ENCODE assay signal across 25 cellular contexts in the genomic region with DNA sequence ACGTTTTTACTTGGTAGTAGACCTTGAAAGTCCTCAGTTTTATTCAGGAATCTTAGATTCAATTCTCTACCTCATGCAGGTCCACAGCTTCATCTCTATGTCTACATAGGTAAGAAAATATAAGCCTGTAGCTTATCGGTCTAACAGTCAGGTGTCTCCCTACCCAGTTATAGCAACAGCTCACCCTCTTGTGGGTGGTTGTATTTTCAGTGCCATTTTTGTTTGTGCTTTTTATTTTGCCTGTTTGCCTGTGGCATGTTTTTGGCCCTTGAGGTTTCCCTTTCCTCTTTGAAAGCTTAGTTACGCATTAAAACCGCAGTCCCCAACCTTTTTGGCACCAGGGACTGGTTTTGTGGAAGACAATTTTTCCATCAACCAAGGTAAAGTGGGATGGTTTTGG.
"Had no signal": no experiment of that assay in that cellular context is flagged by ENCODE, and none has a peak within 500 bp of the region (broad histone marks: within the 10 kb centered on the region; RNA-seq: fewer than 3 reads in every experiment).

No MANE protein-coding gene starts in this region.

- ATAC-seq: esophagus mucosa; gastrocnemius medialis; heart right ventricle; left cardiac atrium; left lung; left ventricle myocardium superior; lower lobe of right lung; mucosa of descending colon; naive thymus-derived CD8-positive, alpha-beta T cell had no signal

- H3K27ac ChIP-seq: coronary artery, dorsolateral prefrontal cortex, epithelial cell of prostate, esophagus squamous epithelium, gastrocnemius medialis, heart right ventricle, left lung, lower lobe of right lung had no signal

- H3K9me3 ChIP-seq: esophagus squamous epithelium, gastrocnemius medialis, left lung, lower lobe of right lung, mucosa of descending colon had no signal

- DNase-seq: dermis blood vessel endothelial cell; dorsolateral prefrontal cortex; effector CD4-positive, alpha-beta T cell; effector memory CD4-positive, alpha-beta T cell; endodermal cell; erythroblast; esophagus squamous epithelium; foreskin fibroblast; foreskin melanocyte; gastrocnemius medialis; glutamatergic neuron; head of caudate nucleus; heart right ventricle; hippocampal formation; left cardiac atrium; left lung; left ventricle myocardium superior; lower lobe of right lung; mesenchymal stem cell; mucosa of descending colon; naive B cell; naive thymus-derived CD8-positive, alpha-beta T cell had no signal

- H3K4me1 ChIP-seq: esophagus squamous epithelium, gastrocnemius medialis, lower lobe of right lung had no signal

- H3K36me3 ChIP-seq: esophagus squamous epithelium, gastrocnemius medialis, heart right ventricle, left lung, lower lobe of right lung had no signal

- H3K4me3 ChIP-seq: coronary artery, dorsolateral prefrontal cortex, esophagus squamous epithelium, gastrocnemius medialis, heart right ventricle, left lung, lower lobe of right lung, mucosa of descending colon had no signal

- H3K27me3 ChIP-seq: dorsolateral prefrontal cortex, gastrocnemius medialis, heart right ventricle, left lung had no signal
